In the genomic region with DNA sequence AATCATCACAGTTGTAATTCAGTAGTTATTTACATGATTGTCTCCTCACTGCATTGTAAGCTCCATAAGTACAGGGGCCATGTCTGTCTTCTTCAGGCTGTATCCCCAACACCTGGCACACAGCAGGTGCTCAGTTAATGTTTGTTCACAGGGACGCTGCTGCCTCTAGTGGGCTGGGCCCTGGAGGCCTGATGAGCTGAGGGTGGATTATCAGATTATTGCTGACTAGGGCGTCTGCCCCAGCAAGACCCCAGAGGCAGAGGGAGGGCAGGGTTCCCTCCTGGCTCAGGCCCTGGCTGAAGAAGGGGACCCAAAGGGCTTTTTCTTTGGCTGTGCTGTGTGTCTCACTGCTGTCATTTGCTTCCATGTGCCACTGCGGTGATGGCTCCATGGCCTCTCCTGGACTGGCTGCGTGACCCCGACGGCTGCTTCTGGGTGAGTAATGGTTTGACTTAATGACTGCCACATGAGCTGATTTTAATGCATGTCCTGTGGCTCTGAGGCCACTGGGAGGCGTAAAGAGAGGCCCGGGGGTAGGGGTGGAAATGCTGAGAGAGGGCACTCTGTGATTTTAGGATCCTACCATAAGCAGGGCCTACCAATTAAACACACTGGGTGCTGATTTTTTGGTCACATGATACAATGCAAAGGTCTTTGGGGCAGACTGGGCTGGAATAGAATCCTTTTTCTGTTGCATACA, we compare ENCODE assay signal across 9 cellular contexts. TPM values are rescaled to one million over a fixed set of nuclear protein-coding genes. Genes with fewer than 3 reads are reported as not detected.
DNase-seq lines count a peak whose midpoint lies in the region; ATAC-seq and TF ChIP-seq lines count a peak whose summit lies in the region.
"Had no signal": no experiment of that assay in that cellular context is flagged by ENCODE, and none has a peak within 500 bp of the region (broad histone marks: within the 10 kb centered on the region; RNA-seq: fewer than 3 reads in every experiment).

No MANE protein-coding gene starts in this region.

- peaks cover 45 to 53% (median 47%) of the 10 kb centered on the region in 3 donors for H3K4me1 Mint-ChIP-seq in T-cell

- intact Hi-C loops in heart right ventricle (cut with DNase I): no loop called here

- H3K27me3 ChIP-seq in heart right ventricle: no peaks in the 10 kb centered on the region

- no peaks in the 10 kb centered on the region for H3K27me3 Mint-ChIP-seq in T-cell

- H3K4me3 ChIP-seq in AG04449 (ENCODE audit: low read depth, low read length) (no peak overlapping the region), heart right ventricle (no peak overlapping the region)

- H3K27ac Mint-ChIP-seq in T-cell: peak overlapping the region; percentile 15 to 45

- H3K27ac ChIP-seq in heart right ventricle: no peak overlapping the region

- no peaks in the 10 kb centered on the region for H3K9me3 ChIP-seq in heart right ventricle

- no peaks in the 10 kb centered on the region for H3K9me3 Mint-ChIP-seq in T-cell

- ATAC-seq in T-cell (replicated peaks in 1 of 4) (peak in 2 of 4 experiments; percentile 29 to 64), GM19463 (IDR thresholded peaks at IDR 0.05; ENCODE audit: unreplicated experiment) (no peak), GM21529 (IDR thresholded peaks at IDR 0.05; ENCODE audit: unreplicated experiment) (no peak), heart right ventricle (no peak)
- ATAC-seq: sciatic nerve had no signal

- CTCF ChIA-PET in AG04449 (lab: Yijun Ruan, JAX): interaction anchor here (0.9 to 10.7 kb wide), 11 partner anchors 8 to 310 kb away, joined by 3 to 182 read pairs (median 5); no protein-coding TSS in a partner anchor
- CTCF ChIA-PET in T-cell (lab: Charles Lee): interaction anchor here in 1 of 2 donors (0.6 to 1.7 kb wide), 5 partner anchors 12 to 446 kb away, joined by 3 to 6 read pairs (median 4); no protein-coding TSS in a partner anchor

- 79 to 82% methylated on average over 8 of the region's 8 CpGs for WGBS in heart right ventricle, 2 donors

- H3K36me3 ChIP-seq in heart right ventricle: peaks cover 0 to 8% (median 0%) of the 10 kb centered on the region in 9 donors

- H3K4me3 Mint-ChIP-seq in T-cell: no peak overlapping the region

- H3K36me3 Mint-ChIP-seq in T-cell: peaks cover 7% of the 10 kb centered on the region

- DNase-seq in AG04449 (ENCODE audit: low read depth, low spot score) (no peak), T-cell (peak in 16 of 34 experiments; percentile 12 to 38 (median 28)), fibroblast of the conjunctiva (ENCODE audit: low read depth) (peak; percentile 30), NOMO-1 treated with dmso at 0.1 percent for 144 hours (lab: John Stamatoyannopoulos, UW; ENCODE audit: unreplicated experiment) (no peak), heart right ventricle (no peak)

- POLR2A ChIA-PET in AG04449 (lab: Yijun Ruan, JAX) (no interaction called here), T-cell (lab: Charles Lee) (no interaction called here)

- H3K4me1 ChIP-seq in heart right ventricle: peaks cover under 1 to 36% (median 9%) of the 10 kb centered on the region in 9 donors

- TF ChIP-seq CTCF in AG04449 (IDR thresholded peaks at IDR 0.05; ENCODE audit: insufficient read depth, low read length, missing control alignments) (peak; percentile 44), GM12873 (IDR thresholded peaks at IDR 0.05; ENCODE audit: insufficient read depth, low read depth, low read length, missing control alignments) (peak; percentile 56), heart right ventricle (IDR thresholded peaks at IDR 0.05) (peak in 3 of 9 donors; percentile 9 to 13 (median 10))

RNA-seq across cellular contexts. Expression of gene EPB41, which starts 20.8 kb away (rescaled TPM):
- total RNA-seq in T-cell (100 to 1,000 TPM; 199 to 257 (median 241) TPM), heart right ventricle (10 to 100 TPM; 14.7 to 36.8 (median 24.7) TPM)
- 1 to 10 TPM; 4.1 to 8.9 TPM for polyA plus RNA-seq in heart right ventricle

Comparison
In these comparisons a context has a peak if more than half of its experiments do, and no peak if none do; other contexts are left out.
1. RNA of gene EPB41, which starts 20.8 kb away (total RNA-seq): 199 to 257 TPM in T-cell; 14.7 to 36.8 TPM in heart right ventricle; every median in the first group is over 4 times any median in the second.